Comparison of ENCODE assay signal across 8 cellular contexts in genomic region chr2:159286709-159287441, GRCh38. TPM values are rescaled to one million over a fixed set of nuclear protein-coding genes. Genes with fewer than 3 reads are reported as not detected.
A peak's percentile ranks its signal among the peaks of the same experiment; 100 is the strongest.
DNase-seq lines count a peak whose midpoint lies in the region; ATAC-seq lines count a peak whose summit lies in the region.

No MANE protein-coding gene starts in this region.

- WGBS in mesendoderm (ENCODE audit: extremely low coverage, insufficient coverage, low lambda C conversion rate) = no CpG with 5 or more reads among the region's 50 CpGs

- H3K56ac ChIP-seq in mesendoderm (ENCODE audit: low read length) = peak overlapping the region; percentile 82

- DNase-seq in COLO829 (ENCODE audit: low spot score) (peak; percentile 97), HT1080 (ENCODE audit: low read depth) (peak; percentile 94), NOMO-1 (lab: John Stamatoyannopoulos, UW; ENCODE audit: unreplicated experiment in 2 of 2) (peak; percentile 97), mesendoderm (peak; percentile 98)
- DNase-seq in activated CD8-positive, alpha-beta memory T cell treated with anti-CD3 and anti-CD28 coated beads for 48 hours (ENCODE audit: low read depth in 2 of 3, low spot score in 2 of 3) = peak; percentile 80 to 90 (median 88)
- peak; percentile 94 to 97 (median 96) for DNase-seq in effector memory CD8-positive, alpha-beta T cell
- peak; percentile 96 for DNase-seq in stimulated activated CD8-positive, alpha-beta memory T cell treated with anti-CD3 and anti-CD28 coated beads, Interleukin-12 subunit alpha, Interleukin-12 subunit beta, amount 100 ng/mL, for 4 hours (ENCODE audit: low read depth)

- no peak overlapping the region for H2BK5ac ChIP-seq in mesendoderm (ENCODE audit: low read length)

- peak; percentile 96 for ATAC-seq in GM21360 (IDR thresholded peaks at IDR 0.05; ENCODE audit: unreplicated experiment)
- peak; percentile 96 for ATAC-seq in effector memory CD8-positive, alpha-beta T cell (replicated peaks)

- peak overlapping the region; percentile 96 for H4K8ac ChIP-seq in mesendoderm (ENCODE audit: low read depth, low read length)

- H3K27ac ChIP-seq in mesendoderm (ENCODE audit: low read depth, low read length) = peak overlapping the region; percentile 74

- no peak overlapping the region for H3K23ac ChIP-seq in mesendoderm (ENCODE audit: low read length)

- H3K4me1 ChIP-seq in mesendoderm (ENCODE audit: control insufficient read depth, low read depth, low read length) = peaks cover 2% of the 10 kb centered on the region

- H3K36me3 ChIP-seq in mesendoderm (ENCODE audit: control insufficient read depth, insufficient read depth, low read length) = no peaks in the 10 kb centered on the region

- H2BK120ac ChIP-seq in mesendoderm (ENCODE audit: low read depth, low read length) = no peak overlapping the region

- H3K4ac ChIP-seq in mesendoderm (ENCODE audit: low read depth, low read length) = peak overlapping the region; percentile 77

- no peaks in the 10 kb centered on the region for H3K79me2 ChIP-seq in mesendoderm (ENCODE audit: control insufficient read depth, insufficient read depth, low read length)

- H3K9me3 Mint-ChIP-seq in effector memory CD8-positive, alpha-beta T cell = no peaks in the 10 kb centered on the region

- H3K27me3 ChIP-seq in mesendoderm (ENCODE audit: insufficient read depth, low read length, poor library complexity) = no peaks in the 10 kb centered on the region

- peak overlapping the region; percentile 74 for H3K9ac ChIP-seq in mesendoderm (ENCODE audit: low read length)

- H3K27ac Mint-ChIP-seq in effector memory CD8-positive, alpha-beta T cell = peak overlapping the region; percentile 82 to 88

- H4K5ac ChIP-seq in mesendoderm (ENCODE audit: low read length) = peak overlapping the region; percentile 17

- H3K4me3 Mint-ChIP-seq in effector memory CD8-positive, alpha-beta T cell = peak overlapping the region; percentile 78 to 83

- H3K4me1 Mint-ChIP-seq in effector memory CD8-positive, alpha-beta T cell (ENCODE audit: low read depth in 2 of 2) = peaks cover 14 to 23% of the 10 kb centered on the region in 2 donors

- peaks cover 10% of the 10 kb centered on the region for H3K36me3 Mint-ChIP-seq in effector memory CD8-positive, alpha-beta T cell (ENCODE audit: insufficient read depth)

- peak overlapping the region; percentile 47 for H3K18ac ChIP-seq in mesendoderm (ENCODE audit: low read length)

- H3K27me3 Mint-ChIP-seq in effector memory CD8-positive, alpha-beta T cell = no peaks in the 10 kb centered on the region

- H3K79me1 ChIP-seq in mesendoderm (ENCODE audit: low read length) = peaks cover 2% of the 10 kb centered on the region

- H3K4me2 ChIP-seq in mesendoderm (ENCODE audit: low read length) = peak overlapping the region; percentile 38

- H3K4me3 ChIP-seq in mesendoderm (ENCODE audit: low read length) = peak overlapping the region; percentile 15

- H2AK5ac ChIP-seq in mesendoderm (ENCODE audit: low read length) = no peak overlapping the region

- H2BK15ac ChIP-seq in mesendoderm (replicated peaks; ENCODE audit: low read depth) = no peak overlapping the region

RNA-seq across cellular contexts. Expression of gene WDSUB1, which starts 0.4 kb away (rescaled TPM):
- 6.4 and 7.7 TPM in 2 replicates for total RNA-seq in HT1080 (2014; rRNA removed; shearing (Covaris generic))
- 10.2 and 10.3 TPM in 2 replicates for polyA plus RNA-seq in HT1080 (2015; cell fraction: cytosol; rRNA removed)
- 8.6 and 10.0 TPM in 2 replicates for polyA plus RNA-seq in HT1080 (2015; cell fraction: nucleus; rRNA removed)
- 4.6 TPM for polyA plus RNA-seq in mesendoderm (2013, experiment 1 of 2)
- polyA plus RNA-seq in mesendoderm (2013, experiment 2 of 2) = 5.2 TPM

Comparison
In these comparisons a context has a peak if more than half of its experiments do, and no peak if none do; other contexts are left out.
1. Peak in every context shown above with its lines: DNase-seq, ATAC-seq, H3K4me3 ChIP-seq and H3K27ac ChIP-seq.